In the genomic region with DNA sequence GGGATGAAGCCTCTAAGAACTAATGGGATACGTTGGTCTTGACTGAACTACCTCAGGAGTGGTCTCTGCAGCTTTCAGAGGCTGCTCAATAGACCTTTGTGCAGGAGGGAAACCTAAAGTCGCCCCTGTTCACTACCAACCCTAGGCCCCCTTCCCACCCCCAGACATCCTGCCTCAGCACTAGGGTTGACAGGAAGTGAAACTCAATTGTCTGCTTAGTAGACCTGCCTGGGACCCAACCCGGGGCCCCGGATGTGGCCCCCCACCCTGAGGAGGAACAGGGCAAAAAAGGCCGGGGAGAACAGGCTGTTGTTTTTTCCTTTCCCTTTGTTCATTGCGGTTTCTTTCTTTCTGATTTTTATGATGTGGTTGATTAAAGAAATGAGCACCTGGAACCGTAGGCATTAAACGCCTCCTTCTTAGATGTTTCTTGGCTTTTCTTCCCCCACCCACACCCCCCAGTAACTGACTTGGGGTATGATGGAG, we compare ENCODE assay signal across 9 cellular contexts. TPM values are rescaled to one million over a fixed set of nuclear protein-coding genes. Genes with fewer than 3 reads are reported as not detected.
DNase-seq lines count a peak whose midpoint lies in the region; ATAC-seq and TF ChIP-seq lines count a peak whose summit lies in the region.
"Had no signal": no experiment of that assay in that cellular context is flagged by ENCODE, and none has a peak within 500 bp of the region (broad histone marks: within the 10 kb centered on the region; RNA-seq: fewer than 3 reads in every experiment).

No MANE protein-coding gene starts in this region.

- ATAC-seq in GM18909 (IDR thresholded peaks at IDR 0.05; ENCODE audit: poor library complexity, unreplicated experiment) (peak; percentile 49), HG03108 (IDR thresholded peaks at IDR 0.05; ENCODE audit: unreplicated experiment) (peak; percentile 36)
- peak; percentile 36 to 41 for ATAC-seq in activated CD4-positive, CD25-positive, alpha-beta regulatory T cell treated with anti-CD3 and anti-CD28 coated beads, Interleukin-2, amount 50 U/mL, for 24 hours

- H3K4me3 ChIP-seq in dorsolateral prefrontal cortex, result peak overlapping the region in 2 of 59 donors; percentile 9 to 100

- no peak for TF ChIP-seq CTCF in dorsolateral prefrontal cortex (IDR thresholded peaks at IDR 0.05 in 54 of 56, conservative IDR thresholded peaks at IDR 0.05 in 2 of 56; ENCODE audit: low read depth in 1 of 56, partially characterized antibody in 56 of 56)

- H3K27me3 ChIP-seq in dorsolateral prefrontal cortex, result no peaks in the 10 kb centered on the region

- no peak for DNase-seq in dorsolateral prefrontal cortex
- DNase-seq in stimulated activated CD4-positive, alpha-beta T cell treated with anti-CD3 and anti-CD28 coated beads, Interleukin-1b, Interleukin-23, amount 100 ng/mL, for 24 hours (ENCODE audit: low read depth in 4 of 4, low spot score in 1 of 4), result peak in 3 of 4 experiments; percentile 46 to 82 (median 72)
- no peak for DNase-seq in NCI-H146 treated with DMSO at 0.1 percent for 48 hours (lab: John Stamatoyannopoulos, UW; ENCODE audit: unreplicated experiment)
- no peak for DNase-seq in COLO668 (lab: John Stamatoyannopoulos, UW; ENCODE audit: unreplicated experiment)
- no peak for DNase-seq in GOT3 (lab: John Stamatoyannopoulos, UW)

- intact Hi-C loops in dorsolateral prefrontal cortex (cut with DNase I), result loop anchor here (5.0 kb wide), 2 partner anchors 187 to 192 kb away; a partner anchor contains a TSS

- peak overlapping the region in 42 of 59 donors; percentile 14 to 99 (median 81) for H3K27ac ChIP-seq in dorsolateral prefrontal cortex

RNA-seq across cellular contexts. Expression of a gene that starts 1.6 kb away (rescaled TPM):
- 10 to 100 TPM; 23.7 to 83.8 (median 48.3) TPM for total RNA-seq in dorsolateral prefrontal cortex

RNA-seq across cellular contexts. Expression of a gene that starts 1.7 kb away (rescaled TPM):
- 10 to 100 TPM in 118 of 120 experiments, 1 to 10 TPM in 2; 9.6 to 27.3 (median 17.6) TPM for total RNA-seq in dorsolateral prefrontal cortex

RNA-seq across cellular contexts. Expression of a gene that starts 36.5 kb away (rescaled TPM):
- 1 to 10 TPM in 5 of 120 experiments, under 1 TPM in 17, not detected in 98; 0.25 to 1.7 (median 0.76) TPM for total RNA-seq in dorsolateral prefrontal cortex
- total RNA-seq: T-helper 1 cell treated with Interleukin-12 subunit alpha and Interleukin-12 subunit beta and Interleukin-4 antibody, amounts not matched to agents 30 ng/mL and 1 ng/mL, for 36 hours had no signal

RNA-seq across cellular contexts. Expression of a gene that starts 37.3 kb away (rescaled TPM):
- total RNA-seq in dorsolateral prefrontal cortex, result 10 to 100 TPM in 16 of 120 experiments, 1 to 10 TPM in 104; 2.0 to 21.4 (median 6.5) TPM

RNA-seq across cellular contexts. Expression of a gene that starts 44.5 kb away (rescaled TPM):
- 100 to 1,000 TPM; 148 to 223 (median 185) TPM for total RNA-seq in dorsolateral prefrontal cortex

Comparison
In these comparisons a context has a peak if more than half of its experiments do, and no peak if none do; other contexts are left out.
1. DNase-seq: peak in stimulated activated CD4-positive, alpha-beta T cell treated with anti-CD3 and anti-CD28 coated beads, Interleukin-1b, Interleukin-23, amount 100 ng/mL, for 24 hours (3 of 4); none in dorsolateral prefrontal cortex (0 of 10), NCI-H146 treated with DMSO at 0.1 percent for 48 hours (single experiment), COLO668 (single experiment) and GOT3 (single experiment).
2. Peak in every context shown above with its lines, with median percentiles within 50 percentile points of each other: ATAC-seq.